9 cellular contexts compared by ENCODE assay signal in the genomic region with DNA sequence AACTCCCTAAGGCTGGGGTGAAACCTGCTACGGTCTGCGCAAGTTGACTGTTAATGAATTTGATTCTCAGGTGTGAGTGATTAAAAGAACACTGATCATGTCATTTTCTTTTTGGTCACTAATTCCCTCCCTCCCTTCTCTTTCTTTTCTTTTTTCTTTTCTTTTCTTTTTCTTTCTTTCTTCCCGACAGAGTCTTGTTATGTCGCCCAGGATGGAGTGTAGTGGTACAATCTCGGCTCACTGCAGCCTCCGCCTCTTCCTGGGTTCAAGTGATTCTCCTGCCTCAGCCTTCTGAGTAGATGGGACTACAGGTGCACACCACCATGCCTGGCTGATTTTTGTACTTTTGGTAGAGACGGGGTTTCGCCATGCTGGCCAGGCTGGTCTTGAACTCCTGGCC. TPM values are rescaled to one million over a fixed set of nuclear protein-coding genes. Genes with fewer than 3 reads are reported as not detected.
A peak's percentile ranks its signal among the peaks of the same experiment; 100 is the strongest.
DNase-seq lines count a peak whose midpoint lies in the region; ATAC-seq and TF ChIP-seq lines count a peak whose summit lies in the region.
"Had no signal": no experiment of that assay in that cellular context is flagged by ENCODE, and none has a peak within 500 bp of the region (broad histone marks: within the 10 kb centered on the region; RNA-seq: fewer than 3 reads in every experiment).

No MANE protein-coding gene starts in this region.

- H3K36me3 Mint-ChIP-seq in CD14-positive monocyte, result peaks cover 32 to 46% of the 10 kb centered on the region in 2 donors
- peaks cover 46% of the 10 kb centered on the region for H3K36me3 Mint-ChIP-seq in dendritic cell treated with granulocyte-macrophage colony-stimulating factor and Interleukin-4, amounts not matched to agents 40 ng/mL and 50 ng/mL, for 4 days (ENCODE audit: low read depth)

- no peak for ATAC-seq in PC-3
- ATAC-seq in HG02798 (IDR thresholded peaks at IDR 0.05; ENCODE audit: poor library complexity, unreplicated experiment), result no peak
- no peak for ATAC-seq in body of pancreas

- H3K9me3 ChIP-seq in PC-3 (ENCODE audit: low read length) (no peaks in the 10 kb centered on the region), osteoblast (ENCODE audit: low read depth, low read length) (no peaks in the 10 kb centered on the region), body of pancreas (no peaks in the 10 kb centered on the region)

- H3F3A ChIP-seq in PC-3 (ENCODE audit: low read length, unreplicated experiment), result peaks cover 5% of the 10 kb centered on the region

- no peak for TF ChIP-seq POLR2A in body of pancreas (IDR thresholded peaks at IDR 0.05)

- peak overlapping the region; percentile 91 to 97 (median 95) for H3K27ac Mint-ChIP-seq in CD14-positive monocyte
- H3K27ac Mint-ChIP-seq in dendritic cell treated with granulocyte-macrophage colony-stimulating factor and Interleukin-4, amounts not matched to agents 40 ng/mL and 50 ng/mL, for 4 days, result peak overlapping the region; percentile 82

- peak overlapping the region; percentile 83 to 96 for H3K4me3 Mint-ChIP-seq in CD14-positive monocyte
- H3K4me3 Mint-ChIP-seq in dendritic cell treated with granulocyte-macrophage colony-stimulating factor and Interleukin-4, amounts not matched to agents 40 ng/mL and 50 ng/mL, for 4 days, result peak overlapping the region; percentile 93

- intact Hi-C loops in CD14-positive monocyte (cut with micrococcal nuclease), result no loop called here
- intact Hi-C loops in PC-3 (cut with micrococcal nuclease), result loop anchor here (5.0 kb wide), 1 partner anchor 627 kb away; no protein-coding TSS in a partner anchor
- intact Hi-C loops in dendritic cell treated with granulocyte-macrophage colony-stimulating factor and Interleukin-4, amounts not matched to agents 40 ng/mL and 50 ng/mL, for 4 days (cut with micrococcal nuclease), result loop anchor here (5.0 to 10.0 kb wide), 2 partner anchors 849 to 1933 kb away; a partner anchor contains a TSS
- intact Hi-C loops in body of pancreas (cut with DNase I), result no loop called here

- no peak overlapping the region for H3K9ac ChIP-seq in PC-3 (ENCODE audit: low read length)

- CTCF ChIA-PET in PC-3 (lab: Charles Lee), result no interaction called here

- peak overlapping the region; percentile 93 for H3K4me2 ChIP-seq in PC-3 (ENCODE audit: low read length)
- H3K4me2 ChIP-seq in osteoblast (ENCODE audit: insufficient read depth, low read length), result peak overlapping the region; percentile 83

- peaks cover 58% of the 10 kb centered on the region for H3K4me1 Mint-ChIP-seq in CD14-positive monocyte
- H3K4me1 Mint-ChIP-seq in dendritic cell treated with granulocyte-macrophage colony-stimulating factor and Interleukin-4, amounts not matched to agents 40 ng/mL and 50 ng/mL, for 4 days (ENCODE audit: low read depth), result peaks cover 45% of the 10 kb centered on the region

- 85 to 86% methylated on average over 8 of the region's 8 CpGs for WGBS in body of pancreas, 2 donors

- BruUV-seq in PC-3 (replicated peaks; lab: Mats Ljungman, UMichigan), result no TSS peak

- no peaks in the 10 kb centered on the region for H3K27me3 Mint-ChIP-seq in CD14-positive monocyte (ENCODE audit: low read depth in 3 of 3)
- H3K27me3 Mint-ChIP-seq in dendritic cell treated with granulocyte-macrophage colony-stimulating factor and Interleukin-4, amounts not matched to agents 40 ng/mL and 50 ng/mL, for 4 days, result no peaks in the 10 kb centered on the region

- H4K20me1 ChIP-seq in PC-3 (ENCODE audit: low read length), result peaks cover 38% of the 10 kb centered on the region
- peaks cover 48% of the 10 kb centered on the region for H4K20me1 ChIP-seq in osteoblast (ENCODE audit: insufficient read depth, low read length)

- H3K9me2 ChIP-seq in PC-3 (replicated peaks; ENCODE audit: low read length), result no peaks in the 10 kb centered on the region

- TF ChIP-seq CTCF in CD14-positive monocyte (IDR thresholded peaks at IDR 0.05) (no peak), PC-3 (conservative IDR thresholded peaks at IDR 0.05; ENCODE audit: low read depth, low read length) (no peak), osteoblast (IDR thresholded peaks at IDR 0.05; ENCODE audit: extremely low read depth, low read depth, low read length) (no peak), body of pancreas (IDR thresholded peaks at IDR 0.05) (no peak)

- H3K4me1 ChIP-seq in PC-3 (ENCODE audit: insufficient read depth, low read length), result peaks cover 48% of the 10 kb centered on the region
- H3K4me1 ChIP-seq in osteoblast (ENCODE audit: insufficient read depth, low read length), result peaks cover 49% of the 10 kb centered on the region
- no peaks in the 10 kb centered on the region for H3K4me1 ChIP-seq in body of pancreas

- H3K36me3 ChIP-seq in PC-3 (ENCODE audit: low read depth, low read length) (peaks cover 30% of the 10 kb centered on the region), osteoblast (ENCODE audit: insufficient read depth, low read length) (peaks cover 32% of the 10 kb centered on the region), body of pancreas (replicated peaks in 1 of 2; ENCODE audit: insufficient read depth in 1 of 2, low read depth in 2 of 2) (no peaks in the 10 kb centered on the region)

- POLR2A ChIA-PET in PC-3 (lab: Charles Lee; ENCODE audit: unreplicated experiment), result no interaction called here

- no peak overlapping the region for H2AFZ ChIP-seq in PC-3 (ENCODE audit: low read length)
- H2AFZ ChIP-seq in osteoblast (ENCODE audit: low read length), result no peak overlapping the region

- H3K4me3 ChIP-seq in PC-3 (ENCODE audit: low read length) (peak overlapping the region; percentile 86), osteoblast (ENCODE audit: insufficient read depth, low read length) (peak overlapping the region; percentile 79), body of pancreas (no peak overlapping the region)

- no peaks in the 10 kb centered on the region for H3K9me3 Mint-ChIP-seq in CD14-positive monocyte
- H3K9me3 Mint-ChIP-seq in dendritic cell treated with granulocyte-macrophage colony-stimulating factor and Interleukin-4, amounts not matched to agents 40 ng/mL and 50 ng/mL, for 4 days, result no peaks in the 10 kb centered on the region

- H3K79me2 ChIP-seq in PC-3 (ENCODE audit: low read length), result peaks cover 66% of the 10 kb centered on the region
- peaks cover 81% of the 10 kb centered on the region for H3K79me2 ChIP-seq in osteoblast (ENCODE audit: insufficient read depth, low read length)

- H3K27ac ChIP-seq in PC-3 (ENCODE audit: low read length), result no peak overlapping the region
- peak overlapping the region; percentile 89 for H3K27ac ChIP-seq in osteoblast (ENCODE audit: low read depth, low read length)
- H3K27ac ChIP-seq in body of pancreas, result peak overlapping the region in 1 of 4 donors; percentile 19

- DNase-seq in CD14-positive monocyte (ENCODE audit: low spot score) (no peak), PC-3 (no peak), osteoblast (ENCODE audit: insufficient read length, low spot score, missing footprints) (no peak), NCI-H1092 treated with DMSO at 0.1 percent for 48 hours (lab: John Stamatoyannopoulos, UW) (no peak), SIG-M5 (lab: John Stamatoyannopoulos, UW) (no peak), body of pancreas (no peak)
- DNase-seq: NCI-H774 had no signal

- H3K27me3 ChIP-seq in PC-3 (ENCODE audit: low read length) (no peaks in the 10 kb centered on the region), osteoblast (ENCODE audit: insufficient read depth, low read length) (no peaks in the 10 kb centered on the region), body of pancreas (no peaks in the 10 kb centered on the region)

RNA-seq across cellular contexts. Expression of a gene that starts 2.6 kb away (rescaled TPM):
- polyA plus RNA-seq in CD14-positive monocyte, result 1,000 to 10,000 TPM in 1 of 2 donors, 100 to 1,000 TPM in 1; 992 to 1,157 TPM
- total RNA-seq in PC-3 (2014; rRNA removed) (176 and 192 TPM in 2 replicates), osteoblast (803 and 816 TPM in 2 replicates), body of pancreas (10 to 100 TPM; 37.9 to 44.8 TPM)

Comparison
In these comparisons a context has a peak if more than half of its experiments do, and no peak if none do; other contexts are left out.
1. H3K4me3 ChIP-seq: peak in PC-3 (single experiment) and osteoblast (single experiment); none in body of pancreas (0 of 2).
2. intact Hi-C loops: an anchor here in PC-3 (5.0 kb wide) and dendritic cell treated with granulocyte-macrophage colony-stimulating factor and Interleukin-4, amounts not matched to agents 40 ng/mL and 50 ng/mL, for 4 days (5.0 to 10.0 kb wide); none called in CD14-positive monocyte and body of pancreas.